In the genomic region with DNA sequence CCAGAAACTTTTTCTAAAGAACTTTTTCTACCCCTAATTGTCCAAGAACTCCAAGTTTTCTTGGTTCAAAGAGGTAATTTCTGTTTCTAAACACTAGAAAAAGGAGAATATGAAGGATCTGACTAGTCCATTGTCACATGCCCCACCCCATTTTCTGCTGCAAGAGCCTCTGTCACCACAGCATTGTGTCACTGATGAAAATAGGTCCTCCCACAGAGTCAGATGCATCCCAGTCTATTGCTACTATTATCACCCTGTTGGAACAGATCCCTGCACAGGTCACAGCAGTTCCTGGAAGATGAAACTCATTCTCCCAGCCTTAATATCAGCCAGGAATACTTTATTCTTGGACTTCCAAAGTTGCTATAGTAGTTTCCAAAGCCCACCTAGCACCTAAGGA, we compare ENCODE assay signal across 1 cellular context.
TF ChIP-seq lines count a peak whose summit lies in the region.

No MANE protein-coding gene starts in this region.

TF ChIP-seq in IMR-90, 13 proteins besides CTCF, POLR2A, EP300 and RAD21:
- no peak for TF ChIP-seq MAFK (IDR thresholded peaks at IDR 0.05; ENCODE audit: low read depth, low read length)
- TF ChIP-seq RCOR1 (IDR thresholded peaks at IDR 0.05; ENCODE audit: insufficient replicate concordance, low read length), result no peak
- TF ChIP-seq FOS (IDR thresholded peaks at IDR 0.05; ENCODE audit: low read depth, low read length), result no peak
- TF ChIP-seq MXI1 (IDR thresholded peaks at IDR 0.05; ENCODE audit: borderline replicate concordance, low read depth, low read length), result no peak
- no peak for TF ChIP-seq SMC3 (IDR thresholded peaks at IDR 0.05; ENCODE audit: low read depth, low read length)
- TF ChIP-seq CEBPB (IDR thresholded peaks at IDR 0.05; ENCODE audit: low read depth, low read length), result no peak
- TF ChIP-seq NFE2L2 (IDR thresholded peaks at IDR 0.05; ENCODE audit: low read depth, low read length), result no peak
- TF ChIP-seq MAZ (IDR thresholded peaks at IDR 0.05; ENCODE audit: borderline replicate concordance, low read depth, low read length), result no peak
- TF ChIP-seq, protein P1, sequence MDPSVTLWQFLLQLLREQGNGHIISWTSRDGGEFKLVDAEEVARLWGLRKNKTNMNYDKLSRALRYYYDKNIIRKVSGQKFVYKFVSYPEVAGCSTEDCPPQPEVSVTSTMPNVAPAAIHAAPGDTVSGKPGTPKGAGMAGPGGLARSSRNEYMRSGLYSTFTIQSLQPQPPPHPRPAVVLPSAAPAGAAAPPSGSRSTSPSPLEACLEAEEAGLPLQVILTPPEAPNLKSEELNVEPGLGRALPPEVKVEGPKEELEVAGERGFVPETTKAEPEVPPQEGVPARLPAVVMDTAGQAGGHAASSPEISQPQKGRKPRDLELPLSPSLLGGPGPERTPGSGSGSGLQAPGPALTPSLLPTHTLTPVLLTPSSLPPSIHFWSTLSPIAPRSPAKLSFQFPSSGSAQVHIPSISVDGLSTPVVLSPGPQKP (IDR thresholded peaks at IDR 0.05; ENCODE audit: borderline replicate concordance, low read depth, low read length), result no peak
- no peak for TF ChIP-seq RFX5 (IDR thresholded peaks at IDR 0.05; ENCODE audit: low read depth, low read length)
- TF ChIP-seq, protein P2, sequence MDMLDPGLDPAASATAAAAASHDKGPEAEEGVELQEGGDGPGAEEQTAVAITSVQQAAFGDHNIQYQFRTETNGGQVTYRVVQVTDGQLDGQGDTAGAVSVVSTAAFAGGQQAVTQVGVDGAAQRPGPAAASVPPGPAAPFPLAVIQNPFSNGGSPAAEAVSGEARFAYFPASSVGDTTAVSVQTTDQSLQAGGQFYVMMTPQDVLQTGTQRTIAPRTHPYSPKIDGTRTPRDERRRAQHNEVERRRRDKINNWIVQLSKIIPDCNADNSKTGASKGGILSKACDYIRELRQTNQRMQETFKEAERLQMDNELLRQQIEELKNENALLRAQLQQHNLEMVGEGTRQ (IDR thresholded peaks at IDR 0.05; ENCODE audit: low read depth, low read length), result no peak
